ENCODE assay signal across 2 cellular contexts in the genomic region with DNA sequence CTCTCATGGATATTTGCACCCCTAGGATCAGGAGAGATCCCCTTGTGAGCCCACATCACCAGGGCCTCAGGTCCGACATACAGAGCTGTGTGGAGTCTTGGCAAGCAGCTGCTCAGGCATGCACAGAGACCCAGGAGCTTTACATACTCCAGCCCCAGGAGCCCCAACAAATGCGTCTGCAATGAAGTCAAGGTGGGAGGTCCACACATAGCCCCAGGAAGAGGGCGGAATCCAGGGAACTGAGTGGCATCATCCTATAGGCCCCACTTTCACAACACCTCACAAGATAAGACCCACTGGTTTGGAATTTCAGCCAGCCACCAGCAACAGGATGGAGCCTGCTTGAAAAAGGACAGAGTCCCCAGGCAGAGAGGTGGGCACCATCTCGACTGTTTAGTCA.
TF ChIP-seq lines count a peak whose summit lies in the region.

No MANE protein-coding gene starts in this region.

TF ChIP-seq in GM23338, 12 proteins besides CTCF, POLR2A, EP300 and RAD21:
- no peak for TF ChIP-seq JUNB (IDR thresholded peaks at IDR 0.05; ENCODE audit: unreplicated experiment)
- TF ChIP-seq NANOG (IDR thresholded peaks at IDR 0.05; ENCODE audit: borderline replicate concordance) = no peak
- TF ChIP-seq EZH2phosphoT487 (IDR thresholded peaks at IDR 0.05; ENCODE audit: unreplicated experiment) = no peak
- no peak for TF ChIP-seq ZNF331 (CRISPR knock-in tag; IDR thresholded peaks at IDR 0.05; ENCODE audit: low read depth)
- TF ChIP-seq, protein P1, sequence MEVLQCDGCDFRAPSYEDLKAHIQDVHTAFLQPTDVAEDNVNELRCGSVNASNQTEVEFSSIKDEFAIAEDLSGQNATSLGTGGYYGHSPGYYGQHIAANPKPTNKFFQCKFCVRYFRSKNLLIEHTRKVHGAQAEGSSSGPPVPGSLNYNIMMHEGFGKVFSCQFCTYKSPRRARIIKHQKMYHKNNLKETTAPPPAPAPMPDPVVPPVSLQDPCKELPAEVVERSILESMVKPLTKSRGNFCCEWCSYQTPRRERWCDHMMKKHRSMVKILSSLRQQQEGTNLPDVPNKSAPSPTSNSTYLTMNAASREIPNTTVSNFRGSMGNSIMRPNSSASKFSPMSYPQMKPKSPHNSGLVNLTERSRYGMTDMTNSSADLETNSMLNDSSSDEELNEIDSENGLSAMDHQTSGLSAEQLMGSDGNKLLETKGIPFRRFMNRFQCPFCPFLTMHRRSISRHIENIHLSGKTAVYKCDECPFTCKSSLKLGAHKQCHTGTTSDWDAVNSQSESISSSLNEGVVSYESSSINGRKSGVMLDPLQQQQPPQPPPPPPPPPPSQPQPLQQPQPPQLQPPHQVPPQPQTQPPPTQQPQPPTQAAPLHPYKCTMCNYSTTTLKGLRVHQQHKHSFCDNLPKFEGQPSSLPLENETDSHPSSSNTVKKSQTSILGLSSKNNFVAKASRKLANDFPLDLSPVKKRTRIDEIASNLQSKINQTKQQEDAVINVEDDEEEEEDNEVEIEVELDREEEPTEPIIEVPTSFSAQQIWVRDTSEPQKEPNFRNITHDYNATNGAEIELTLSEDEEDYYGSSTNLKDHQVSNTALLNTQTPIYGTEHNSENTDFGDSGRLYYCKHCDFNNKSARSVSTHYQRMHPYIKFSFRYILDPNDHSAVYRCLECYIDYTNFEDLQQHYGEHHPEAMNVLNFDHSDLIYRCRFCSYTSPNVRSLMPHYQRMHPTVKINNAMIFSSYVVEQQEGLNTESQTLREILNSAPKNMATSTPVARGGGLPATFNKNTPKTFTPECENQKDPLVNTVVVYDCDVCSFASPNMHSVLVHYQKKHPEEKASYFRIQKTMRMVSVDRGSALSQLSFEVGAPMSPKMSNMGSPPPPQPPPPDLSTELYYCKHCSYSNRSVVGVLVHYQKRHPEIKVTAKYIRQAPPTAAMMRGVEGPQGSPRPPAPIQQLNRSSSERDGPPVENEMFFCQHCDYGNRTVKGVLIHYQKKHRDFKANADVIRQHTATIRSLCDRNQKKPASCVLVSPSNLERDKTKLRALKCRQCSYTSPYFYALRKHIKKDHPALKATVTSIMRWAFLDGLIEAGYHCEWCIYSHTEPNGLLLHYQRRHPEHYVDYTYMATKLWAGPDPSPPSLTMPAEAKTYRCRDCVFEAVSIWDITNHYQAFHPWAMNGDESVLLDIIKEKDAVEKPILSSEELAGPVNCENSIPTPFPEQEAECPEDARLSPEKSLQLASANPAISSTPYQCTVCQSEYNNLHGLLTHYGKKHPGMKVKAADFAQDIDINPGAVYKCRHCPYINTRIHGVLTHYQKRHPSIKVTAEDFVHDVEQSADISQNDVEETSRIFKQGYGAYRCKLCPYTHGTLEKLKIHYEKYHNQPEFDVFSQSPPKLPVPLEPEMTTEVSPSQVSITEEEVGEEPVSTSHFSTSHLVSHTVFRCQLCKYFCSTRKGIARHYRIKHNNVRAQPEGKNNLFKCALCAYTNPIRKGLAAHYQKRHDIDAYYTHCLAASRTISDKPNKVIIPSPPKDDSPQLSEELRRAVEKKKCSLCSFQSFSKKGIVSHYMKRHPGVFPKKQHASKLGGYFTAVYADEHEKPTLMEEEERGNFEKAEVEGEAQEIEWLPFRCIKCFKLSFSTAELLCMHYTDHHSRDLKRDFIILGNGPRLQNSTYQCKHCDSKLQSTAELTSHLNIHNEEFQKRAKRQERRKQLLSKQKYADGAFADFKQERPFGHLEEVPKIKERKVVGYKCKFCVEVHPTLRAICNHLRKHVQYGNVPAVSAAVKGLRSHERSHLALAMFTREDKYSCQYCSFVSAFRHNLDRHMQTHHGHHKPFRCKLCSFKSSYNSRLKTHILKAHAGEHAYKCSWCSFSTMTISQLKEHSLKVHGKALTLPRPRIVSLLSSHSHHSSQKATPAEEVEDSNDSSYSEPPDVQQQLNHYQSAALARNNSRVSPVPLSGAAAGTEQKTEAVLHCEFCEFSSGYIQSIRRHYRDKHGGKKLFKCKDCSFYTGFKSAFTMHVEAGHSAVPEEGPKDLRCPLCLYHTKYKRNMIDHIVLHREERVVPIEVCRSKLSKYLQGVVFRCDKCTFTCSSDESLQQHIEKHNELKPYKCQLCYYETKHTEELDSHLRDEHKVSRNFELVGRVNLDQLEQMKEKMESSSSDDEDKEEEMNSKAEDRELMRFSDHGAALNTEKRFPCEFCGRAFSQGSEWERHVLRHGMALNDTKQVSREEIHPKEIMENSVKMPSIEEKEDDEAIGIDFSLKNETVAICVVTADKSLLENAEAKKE (CRISPR knock-in tag; IDR thresholded peaks at IDR 0.05) = no peak
- TF ChIP-seq ZNF114 (CRISPR knock-in tag; IDR thresholded peaks at IDR 0.05) = no peak
- TF ChIP-seq, protein P2, sequence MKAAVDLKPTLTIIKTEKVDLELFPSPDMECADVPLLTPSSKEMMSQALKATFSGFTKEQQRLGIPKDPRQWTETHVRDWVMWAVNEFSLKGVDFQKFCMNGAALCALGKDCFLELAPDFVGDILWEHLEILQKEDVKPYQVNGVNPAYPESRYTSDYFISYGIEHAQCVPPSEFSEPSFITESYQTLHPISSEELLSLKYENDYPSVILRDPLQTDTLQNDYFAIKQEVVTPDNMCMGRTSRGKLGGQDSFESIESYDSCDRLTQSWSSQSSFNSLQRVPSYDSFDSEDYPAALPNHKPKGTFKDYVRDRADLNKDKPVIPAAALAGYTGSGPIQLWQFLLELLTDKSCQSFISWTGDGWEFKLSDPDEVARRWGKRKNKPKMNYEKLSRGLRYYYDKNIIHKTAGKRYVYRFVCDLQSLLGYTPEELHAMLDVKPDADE (IDR thresholded peaks at IDR 0.05) = no peak
- TF ChIP-seq, protein P3, sequence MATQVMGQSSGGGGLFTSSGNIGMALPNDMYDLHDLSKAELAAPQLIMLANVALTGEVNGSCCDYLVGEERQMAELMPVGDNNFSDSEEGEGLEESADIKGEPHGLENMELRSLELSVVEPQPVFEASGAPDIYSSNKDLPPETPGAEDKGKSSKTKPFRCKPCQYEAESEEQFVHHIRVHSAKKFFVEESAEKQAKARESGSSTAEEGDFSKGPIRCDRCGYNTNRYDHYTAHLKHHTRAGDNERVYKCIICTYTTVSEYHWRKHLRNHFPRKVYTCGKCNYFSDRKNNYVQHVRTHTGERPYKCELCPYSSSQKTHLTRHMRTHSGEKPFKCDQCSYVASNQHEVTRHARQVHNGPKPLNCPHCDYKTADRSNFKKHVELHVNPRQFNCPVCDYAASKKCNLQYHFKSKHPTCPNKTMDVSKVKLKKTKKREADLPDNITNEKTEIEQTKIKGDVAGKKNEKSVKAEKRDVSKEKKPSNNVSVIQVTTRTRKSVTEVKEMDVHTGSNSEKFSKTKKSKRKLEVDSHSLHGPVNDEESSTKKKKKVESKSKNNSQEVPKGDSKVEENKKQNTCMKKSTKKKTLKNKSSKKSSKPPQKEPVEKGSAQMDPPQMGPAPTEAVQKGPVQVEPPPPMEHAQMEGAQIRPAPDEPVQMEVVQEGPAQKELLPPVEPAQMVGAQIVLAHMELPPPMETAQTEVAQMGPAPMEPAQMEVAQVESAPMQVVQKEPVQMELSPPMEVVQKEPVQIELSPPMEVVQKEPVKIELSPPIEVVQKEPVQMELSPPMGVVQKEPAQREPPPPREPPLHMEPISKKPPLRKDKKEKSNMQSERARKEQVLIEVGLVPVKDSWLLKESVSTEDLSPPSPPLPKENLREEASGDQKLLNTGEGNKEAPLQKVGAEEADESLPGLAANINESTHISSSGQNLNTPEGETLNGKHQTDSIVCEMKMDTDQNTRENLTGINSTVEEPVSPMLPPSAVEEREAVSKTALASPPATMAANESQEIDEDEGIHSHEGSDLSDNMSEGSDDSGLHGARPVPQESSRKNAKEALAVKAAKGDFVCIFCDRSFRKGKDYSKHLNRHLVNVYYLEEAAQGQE (IDR thresholded peaks at IDR 0.05; ENCODE audit: unreplicated experiment) = no peak

TF ChIP-seq in H1, 55 proteins besides CTCF, POLR2A, EP300 and RAD21:
- TF ChIP-seq, protein P4, sequence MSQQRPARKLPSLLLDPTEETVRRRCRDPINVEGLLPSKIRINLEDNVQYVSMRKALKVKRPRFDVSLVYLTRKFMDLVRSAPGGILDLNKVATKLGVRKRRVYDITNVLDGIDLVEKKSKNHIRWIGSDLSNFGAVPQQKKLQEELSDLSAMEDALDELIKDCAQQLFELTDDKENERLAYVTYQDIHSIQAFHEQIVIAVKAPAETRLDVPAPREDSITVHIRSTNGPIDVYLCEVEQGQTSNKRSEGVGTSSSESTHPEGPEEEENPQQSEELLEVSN (IDR thresholded peaks at IDR 0.05) = no peak
- TF ChIP-seq KDM5A (IDR thresholded peaks at IDR 0.05; ENCODE audit: low read length) (no peak), SUZ12 (IDR thresholded peaks at IDR 0.05; ENCODE audit: low read length) (no peak), JUN (IDR thresholded peaks at IDR 0.05; ENCODE audit: low read depth, low read length) (no peak), CHD1 (IDR thresholded peaks at IDR 0.05; ENCODE audit: low read depth, low read length) (no peak), KDM4A (IDR thresholded peaks at IDR 0.05; ENCODE audit: low read depth, low read length, severe bottlenecking) (no peak), PHF8 (conservative IDR thresholded peaks at IDR 0.05; ENCODE audit: low read depth, low read length) (no peak), EGR1 (IDR thresholded peaks at IDR 0.05; ENCODE audit: borderline replicate concordance, low read depth, low read length) (no peak), BACH1 (IDR thresholded peaks at IDR 0.05; ENCODE audit: low read length) (no peak), ASH2L (IDR thresholded peaks at IDR 0.05; ENCODE audit: low read length) (no peak), EZH2 (IDR thresholded peaks at IDR 0.05; ENCODE audit: low read depth, low read length, severe bottlenecking) (no peak), SP1 (IDR thresholded peaks at IDR 0.05; ENCODE audit: low read depth, low read length) (no peak), CHD2 (IDR thresholded peaks at IDR 0.05; ENCODE audit: low read length) (no peak), POLR2AphosphoS5 (IDR thresholded peaks at IDR 0.05; ENCODE audit: low read depth, low read length) (no peak), SIRT6 (IDR thresholded peaks at IDR 0.05; ENCODE audit: low read length) (no peak), ZNF274 (IDR thresholded peaks at IDR 0.05; ENCODE audit: borderline replicate concordance, extremely low read depth, low read length) (no peak)
- TF ChIP-seq, protein P5, sequence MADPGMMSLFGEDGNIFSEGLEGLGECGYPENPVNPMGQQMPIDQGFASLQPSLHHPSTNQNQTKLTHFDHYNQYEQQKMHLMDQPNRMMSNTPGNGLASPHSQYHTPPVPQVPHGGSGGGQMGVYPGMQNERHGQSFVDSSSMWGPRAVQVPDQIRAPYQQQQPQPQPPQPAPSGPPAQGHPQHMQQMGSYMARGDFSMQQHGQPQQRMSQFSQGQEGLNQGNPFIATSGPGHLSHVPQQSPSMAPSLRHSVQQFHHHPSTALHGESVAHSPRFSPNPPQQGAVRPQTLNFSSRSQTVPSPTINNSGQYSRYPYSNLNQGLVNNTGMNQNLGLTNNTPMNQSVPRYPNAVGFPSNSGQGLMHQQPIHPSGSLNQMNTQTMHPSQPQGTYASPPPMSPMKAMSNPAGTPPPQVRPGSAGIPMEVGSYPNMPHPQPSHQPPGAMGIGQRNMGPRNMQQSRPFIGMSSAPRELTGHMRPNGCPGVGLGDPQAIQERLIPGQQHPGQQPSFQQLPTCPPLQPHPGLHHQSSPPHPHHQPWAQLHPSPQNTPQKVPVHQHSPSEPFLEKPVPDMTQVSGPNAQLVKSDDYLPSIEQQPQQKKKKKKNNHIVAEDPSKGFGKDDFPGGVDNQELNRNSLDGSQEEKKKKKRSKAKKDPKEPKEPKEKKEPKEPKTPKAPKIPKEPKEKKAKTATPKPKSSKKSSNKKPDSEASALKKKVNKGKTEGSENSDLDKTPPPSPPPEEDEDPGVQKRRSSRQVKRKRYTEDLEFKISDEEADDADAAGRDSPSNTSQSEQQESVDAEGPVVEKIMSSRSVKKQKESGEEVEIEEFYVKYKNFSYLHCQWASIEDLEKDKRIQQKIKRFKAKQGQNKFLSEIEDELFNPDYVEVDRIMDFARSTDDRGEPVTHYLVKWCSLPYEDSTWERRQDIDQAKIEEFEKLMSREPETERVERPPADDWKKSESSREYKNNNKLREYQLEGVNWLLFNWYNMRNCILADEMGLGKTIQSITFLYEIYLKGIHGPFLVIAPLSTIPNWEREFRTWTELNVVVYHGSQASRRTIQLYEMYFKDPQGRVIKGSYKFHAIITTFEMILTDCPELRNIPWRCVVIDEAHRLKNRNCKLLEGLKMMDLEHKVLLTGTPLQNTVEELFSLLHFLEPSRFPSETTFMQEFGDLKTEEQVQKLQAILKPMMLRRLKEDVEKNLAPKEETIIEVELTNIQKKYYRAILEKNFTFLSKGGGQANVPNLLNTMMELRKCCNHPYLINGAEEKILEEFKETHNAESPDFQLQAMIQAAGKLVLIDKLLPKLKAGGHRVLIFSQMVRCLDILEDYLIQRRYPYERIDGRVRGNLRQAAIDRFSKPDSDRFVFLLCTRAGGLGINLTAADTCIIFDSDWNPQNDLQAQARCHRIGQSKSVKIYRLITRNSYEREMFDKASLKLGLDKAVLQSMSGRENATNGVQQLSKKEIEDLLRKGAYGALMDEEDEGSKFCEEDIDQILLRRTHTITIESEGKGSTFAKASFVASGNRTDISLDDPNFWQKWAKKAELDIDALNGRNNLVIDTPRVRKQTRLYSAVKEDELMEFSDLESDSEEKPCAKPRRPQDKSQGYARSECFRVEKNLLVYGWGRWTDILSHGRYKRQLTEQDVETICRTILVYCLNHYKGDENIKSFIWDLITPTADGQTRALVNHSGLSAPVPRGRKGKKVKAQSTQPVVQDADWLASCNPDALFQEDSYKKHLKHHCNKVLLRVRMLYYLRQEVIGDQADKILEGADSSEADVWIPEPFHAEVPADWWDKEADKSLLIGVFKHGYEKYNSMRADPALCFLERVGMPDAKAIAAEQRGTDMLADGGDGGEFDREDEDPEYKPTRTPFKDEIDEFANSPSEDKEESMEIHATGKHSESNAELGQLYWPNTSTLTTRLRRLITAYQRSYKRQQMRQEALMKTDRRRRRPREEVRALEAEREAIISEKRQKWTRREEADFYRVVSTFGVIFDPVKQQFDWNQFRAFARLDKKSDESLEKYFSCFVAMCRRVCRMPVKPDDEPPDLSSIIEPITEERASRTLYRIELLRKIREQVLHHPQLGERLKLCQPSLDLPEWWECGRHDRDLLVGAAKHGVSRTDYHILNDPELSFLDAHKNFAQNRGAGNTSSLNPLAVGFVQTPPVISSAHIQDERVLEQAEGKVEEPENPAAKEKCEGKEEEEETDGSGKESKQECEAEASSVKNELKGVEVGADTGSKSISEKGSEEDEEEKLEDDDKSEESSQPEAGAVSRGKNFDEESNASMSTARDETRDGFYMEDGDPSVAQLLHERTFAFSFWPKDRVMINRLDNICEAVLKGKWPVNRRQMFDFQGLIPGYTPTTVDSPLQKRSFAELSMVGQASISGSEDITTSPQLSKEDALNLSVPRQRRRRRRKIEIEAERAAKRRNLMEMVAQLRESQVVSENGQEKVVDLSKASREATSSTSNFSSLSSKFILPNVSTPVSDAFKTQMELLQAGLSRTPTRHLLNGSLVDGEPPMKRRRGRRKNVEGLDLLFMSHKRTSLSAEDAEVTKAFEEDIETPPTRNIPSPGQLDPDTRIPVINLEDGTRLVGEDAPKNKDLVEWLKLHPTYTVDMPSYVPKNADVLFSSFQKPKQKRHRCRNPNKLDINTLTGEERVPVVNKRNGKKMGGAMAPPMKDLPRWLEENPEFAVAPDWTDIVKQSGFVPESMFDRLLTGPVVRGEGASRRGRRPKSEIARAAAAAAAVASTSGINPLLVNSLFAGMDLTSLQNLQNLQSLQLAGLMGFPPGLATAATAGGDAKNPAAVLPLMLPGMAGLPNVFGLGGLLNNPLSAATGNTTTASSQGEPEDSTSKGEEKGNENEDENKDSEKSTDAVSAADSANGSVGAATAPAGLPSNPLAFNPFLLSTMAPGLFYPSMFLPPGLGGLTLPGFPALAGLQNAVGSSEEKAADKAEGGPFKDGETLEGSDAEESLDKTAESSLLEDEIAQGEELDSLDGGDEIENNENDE (IDR thresholded peaks at IDR 0.05; ENCODE audit: insufficient replicate concordance, low read length) = no peak
- TF ChIP-seq, protein P6, sequence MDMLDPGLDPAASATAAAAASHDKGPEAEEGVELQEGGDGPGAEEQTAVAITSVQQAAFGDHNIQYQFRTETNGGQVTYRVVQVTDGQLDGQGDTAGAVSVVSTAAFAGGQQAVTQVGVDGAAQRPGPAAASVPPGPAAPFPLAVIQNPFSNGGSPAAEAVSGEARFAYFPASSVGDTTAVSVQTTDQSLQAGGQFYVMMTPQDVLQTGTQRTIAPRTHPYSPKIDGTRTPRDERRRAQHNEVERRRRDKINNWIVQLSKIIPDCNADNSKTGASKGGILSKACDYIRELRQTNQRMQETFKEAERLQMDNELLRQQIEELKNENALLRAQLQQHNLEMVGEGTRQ (IDR thresholded peaks at IDR 0.05; ENCODE audit: low read length) = no peak
